ENCODE assay signal across 1 cellular context in genomic region chr19:17755533-17755885, GRCh38.
TF ChIP-seq lines count a peak whose summit lies in the region.

No MANE protein-coding gene starts in this region.

TF ChIP-seq in GM23338, 12 proteins besides CTCF, POLR2A, EP300 and RAD21:
- TF ChIP-seq ZNF462 (CRISPR knock-in tag; IDR thresholded peaks at IDR 0.05) = no peak
- TF ChIP-seq POLR2AphosphoS5 (IDR thresholded peaks at IDR 0.05; ENCODE audit: low read depth) = no peak
- no peak for TF ChIP-seq ZNF331 (CRISPR knock-in tag; IDR thresholded peaks at IDR 0.05; ENCODE audit: low read depth)
- TF ChIP-seq EZH2 (IDR thresholded peaks at IDR 0.05; ENCODE audit: low read depth, unreplicated experiment) = no peak
- no peak for TF ChIP-seq STAT1 (IDR thresholded peaks at IDR 0.05; ENCODE audit: unreplicated experiment)
- no peak for TF ChIP-seq EZH2phosphoT487 (IDR thresholded peaks at IDR 0.05; ENCODE audit: unreplicated experiment)
- no peak for TF ChIP-seq NANOG (IDR thresholded peaks at IDR 0.05; ENCODE audit: borderline replicate concordance)
- TF ChIP-seq CREB1 (CRISPR knock-in tag; IDR thresholded peaks at IDR 0.05; ENCODE audit: low read depth) = no peak
- no peak for TF ChIP-seq ETS1 (IDR thresholded peaks at IDR 0.05)
- no peak for TF ChIP-seq ZNF114 (CRISPR knock-in tag; IDR thresholded peaks at IDR 0.05)
- TF ChIP-seq JUNB (IDR thresholded peaks at IDR 0.05; ENCODE audit: unreplicated experiment) = no peak
- no peak for TF ChIP-seq REST (IDR thresholded peaks at IDR 0.05; ENCODE audit: unreplicated experiment)
TF ChIP-seq in GM23338: peak in this region for 0.
